20 cellular contexts compared by ENCODE assay signal in genomic region chr17:6067060-6067459, GRCh38. TPM values are rescaled to one million over a fixed set of nuclear protein-coding genes. Genes with fewer than 3 reads are reported as not detected.
A peak's percentile ranks its signal among the peaks of the same experiment; 100 is the strongest.
DNase-seq lines count a peak whose midpoint lies in the region; ATAC-seq lines count a peak whose summit lies in the region.
"Had no signal": no experiment of that assay in that cellular context is flagged by ENCODE, and none has a peak within 500 bp of the region (broad histone marks: within the 10 kb centered on the region; RNA-seq: fewer than 3 reads in every experiment).

No MANE protein-coding gene starts in this region.

- POLR2A ChIA-PET in activated CD4-positive, alpha-beta memory T cell treated with anti-CD3 and anti-CD28 coated beads for 36 hours (lab: Charles Lee), result no interaction called here
- POLR2A ChIA-PET in activated CD4-positive, alpha-beta memory T cell treated with anti-CD3 and anti-CD28 coated beads, Interleukin-2, amount 10 ng/mL, durations not matched to agents 7 days and 5 days (lab: Charles Lee), result no interaction called here

- peak; percentile 52 for ATAC-seq in activated T-helper 17 cell treated with anti-CD3 and anti-CD28 coated beads, Interleukin-2, amount 50 U/mL, for 72 hours (replicated peaks)
- ATAC-seq in stimulated activated effector memory CD8-positive, alpha-beta T cell treated with anti-CD3 and anti-CD28 coated beads, Interleukin-12 subunit alpha, Interleukin-12 subunit beta, amount 100 ng/mL, for 72 hours, result peak; percentile 48
- ATAC-seq in GM18511 (IDR thresholded peaks at IDR 0.05; ENCODE audit: unreplicated experiment), result no peak
- ATAC-seq: A549 had no signal

- peaks cover 10% of the 10 kb centered on the region for H3K4me1 Mint-ChIP-seq in activated CD4-positive, alpha-beta memory T cell treated with anti-CD3 and anti-CD28 coated beads for 36 hours (ENCODE audit: low read depth)
- H3K4me1 Mint-ChIP-seq in activated CD4-positive, alpha-beta memory T cell treated with anti-CD3 and anti-CD28 coated beads, Interleukin-2, amount 10 ng/mL, durations not matched to agents 7 days and 5 days, result peaks cover 8% of the 10 kb centered on the region
- H3K4me1 Mint-ChIP-seq in activated T-helper 17 cell treated with anti-CD3 and anti-CD28 coated beads, Interleukin-2, amount 50 U/mL, for 72 hours, result peaks cover 7% of the 10 kb centered on the region
- peaks cover 14% of the 10 kb centered on the region for H3K4me1 Mint-ChIP-seq in stimulated activated effector memory CD8-positive, alpha-beta T cell treated with anti-CD3 and anti-CD28 coated beads, Interleukin-12 subunit alpha, Interleukin-12 subunit beta, amount 100 ng/mL, for 72 hours

- H3K27me3 Mint-ChIP-seq in activated CD4-positive, alpha-beta memory T cell treated with anti-CD3 and anti-CD28 coated beads for 36 hours, result peaks cover 48% of the 10 kb centered on the region
- peaks cover 58% of the 10 kb centered on the region for H3K27me3 Mint-ChIP-seq in activated CD4-positive, alpha-beta memory T cell treated with anti-CD3 and anti-CD28 coated beads, Interleukin-2, amount 10 ng/mL, durations not matched to agents 7 days and 5 days
- peaks cover 43% of the 10 kb centered on the region for H3K27me3 Mint-ChIP-seq in activated T-helper 17 cell treated with anti-CD3 and anti-CD28 coated beads, Interleukin-2, amount 50 U/mL, for 72 hours

- CTCF ChIA-PET in activated CD4-positive, alpha-beta memory T cell treated with anti-CD3 and anti-CD28 coated beads for 36 hours (lab: Charles Lee), result interaction anchor here (0.7 kb wide), 1 partner anchor 674 kb away, joined by 3 read pairs; no protein-coding TSS in a partner anchor
- CTCF ChIA-PET in activated CD4-positive, alpha-beta memory T cell treated with anti-CD3 and anti-CD28 coated beads, Interleukin-2, amount 10 ng/mL, durations not matched to agents 7 days and 5 days (lab: Charles Lee), result no interaction called here

- H3K9me3 Mint-ChIP-seq in activated CD4-positive, alpha-beta memory T cell treated with anti-CD3 and anti-CD28 coated beads for 36 hours, result no peaks in the 10 kb centered on the region
- H3K9me3 Mint-ChIP-seq in activated CD4-positive, alpha-beta memory T cell treated with anti-CD3 and anti-CD28 coated beads, Interleukin-2, amount 10 ng/mL, durations not matched to agents 7 days and 5 days, result no peaks in the 10 kb centered on the region
- H3K9me3 Mint-ChIP-seq in activated T-helper 17 cell treated with anti-CD3 and anti-CD28 coated beads, Interleukin-2, amount 50 U/mL, for 72 hours, result no peaks in the 10 kb centered on the region
- H3K9me3 Mint-ChIP-seq in stimulated activated effector memory CD8-positive, alpha-beta T cell treated with anti-CD3 and anti-CD28 coated beads, Interleukin-12 subunit alpha, Interleukin-12 subunit beta, amount 100 ng/mL, for 72 hours, result no peaks in the 10 kb centered on the region

- H3K27ac Mint-ChIP-seq in activated CD4-positive, alpha-beta memory T cell treated with anti-CD3 and anti-CD28 coated beads for 36 hours, result no peak overlapping the region
- H3K27ac Mint-ChIP-seq in activated CD4-positive, alpha-beta memory T cell treated with anti-CD3 and anti-CD28 coated beads, Interleukin-2, amount 10 ng/mL, durations not matched to agents 7 days and 5 days, result no peak overlapping the region
- no peak overlapping the region for H3K27ac Mint-ChIP-seq in activated T-helper 17 cell treated with anti-CD3 and anti-CD28 coated beads, Interleukin-2, amount 50 U/mL, for 72 hours
- H3K27ac Mint-ChIP-seq in stimulated activated effector memory CD8-positive, alpha-beta T cell treated with anti-CD3 and anti-CD28 coated beads, Interleukin-12 subunit alpha, Interleukin-12 subunit beta, amount 100 ng/mL, for 72 hours, result no peak overlapping the region
- H3K27ac Mint-ChIP-seq: B cell, CD14-positive monocyte had no signal

- H3K36me3 Mint-ChIP-seq in activated CD4-positive, alpha-beta memory T cell treated with anti-CD3 and anti-CD28 coated beads for 36 hours, result no peaks in the 10 kb centered on the region
- H3K36me3 Mint-ChIP-seq in activated CD4-positive, alpha-beta memory T cell treated with anti-CD3 and anti-CD28 coated beads, Interleukin-2, amount 10 ng/mL, durations not matched to agents 7 days and 5 days (ENCODE audit: low read depth), result peaks cover 5% of the 10 kb centered on the region
- H3K36me3 Mint-ChIP-seq in activated T-helper 17 cell treated with anti-CD3 and anti-CD28 coated beads, Interleukin-2, amount 50 U/mL, for 72 hours (ENCODE audit: low read depth), result peaks cover 7% of the 10 kb centered on the region
- H3K36me3 Mint-ChIP-seq in stimulated activated effector memory CD8-positive, alpha-beta T cell treated with anti-CD3 and anti-CD28 coated beads, Interleukin-12 subunit alpha, Interleukin-12 subunit beta, amount 100 ng/mL, for 72 hours, result no peaks in the 10 kb centered on the region

- intact Hi-C loops in activated CD4-positive, alpha-beta memory T cell treated with anti-CD3 and anti-CD28 coated beads for 36 hours (cut with micrococcal nuclease), result loop anchor here (5.0 kb wide), 1 partner anchor 55 kb away; no protein-coding TSS in a partner anchor

- peak; percentile 12 for DNase-seq in activated CD4-positive, alpha-beta memory T cell treated with anti-CD3 and anti-CD28 coated beads for 36 hours
- DNase-seq in activated CD4-positive, alpha-beta memory T cell treated with anti-CD3 and anti-CD28 coated beads, Interleukin-2, amount 10 ng/mL, durations not matched to agents 7 days and 5 days, result no peak
- DNase-seq in M059J (ENCODE audit: low read depth) (peak; percentile 4), NCI-H1694 treated with DMSO at 0.1 percent for 48 hours (lab: John Stamatoyannopoulos, UW) (no peak)
- DNase-seq in stimulated activated effector memory CD8-positive, alpha-beta T cell treated with anti-CD3 and anti-CD28 coated beads, Interleukin-12 subunit alpha, Interleukin-12 subunit beta, amount 100 ng/mL, for 72 hours (ENCODE audit: low spot score in 2 of 2), result no peak
- DNase-seq: GOT3; HCEC 1CT; IMR-90; NCI-H1092 treated with DMSO at 0.1 percent for 48 hours; NCI-H146; NCI-H2029 treated with DMSO at 0.1 percent for 48 hours; NCI-H226; NCI-H524; NCI-H774; NK-92 treated with Interleukin-12 subunit alpha and Interleukin-12 subunit beta, amount 100 ng/mL, for 24 hours had no signal

- no peak overlapping the region for H3K4me3 Mint-ChIP-seq in activated CD4-positive, alpha-beta memory T cell treated with anti-CD3 and anti-CD28 coated beads for 36 hours
- H3K4me3 Mint-ChIP-seq in activated CD4-positive, alpha-beta memory T cell treated with anti-CD3 and anti-CD28 coated beads, Interleukin-2, amount 10 ng/mL, durations not matched to agents 7 days and 5 days, result no peak overlapping the region
- no peak overlapping the region for H3K4me3 Mint-ChIP-seq in activated T-helper 17 cell treated with anti-CD3 and anti-CD28 coated beads, Interleukin-2, amount 50 U/mL, for 72 hours
- no peak overlapping the region for H3K4me3 Mint-ChIP-seq in stimulated activated effector memory CD8-positive, alpha-beta T cell treated with anti-CD3 and anti-CD28 coated beads, Interleukin-12 subunit alpha, Interleukin-12 subunit beta, amount 100 ng/mL, for 72 hours
- H3K4me3 Mint-ChIP-seq: B cell had no signal

RNA-seq across cellular contexts. Expression of gene WSCD1, which starts 3.1 kb away (rescaled TPM):
- total RNA-seq in activated CD4-positive, alpha-beta memory T cell treated with anti-CD3 and anti-CD28 coated beads for 36 hours, result under 1 TPM; 0.50 to 0.53 TPM
- total RNA-seq in activated CD4-positive, alpha-beta memory T cell treated with anti-CD3 and anti-CD28 coated beads, Interleukin-2, amount 10 ng/mL, durations not matched to agents 7 days and 5 days, result not detected
- not detected in 2 replicates for total RNA-seq in M059J (2014; rRNA removed; shearing (Covaris generic))
- total RNA-seq in activated T-helper 17 cell treated with anti-CD3 and anti-CD28 coated beads, Interleukin-2, amount 50 U/mL, for 72 hours, result not detected
- total RNA-seq: B cell, IMR-90 had no signal

Comparison
In these comparisons a context has a peak if more than half of its experiments do, and no peak if none do; other contexts are left out.
1. DNase-seq: peak in activated CD4-positive, alpha-beta memory T cell treated with anti-CD3 and anti-CD28 coated beads for 36 hours (single experiment) and M059J (single experiment); none in activated CD4-positive, alpha-beta memory T cell treated with anti-CD3 and anti-CD28 coated beads, Interleukin-2, amount 10 ng/mL, durations not matched to agents 7 days and 5 days (single experiment), stimulated activated effector memory CD8-positive, alpha-beta T cell treated with anti-CD3 and anti-CD28 coated beads, Interleukin-12 subunit alpha, Interleukin-12 subunit beta, amount 100 ng/mL, for 72 hours (0 of 2) and NCI-H1694 treated with DMSO at 0.1 percent for 48 hours (single experiment).